1 cellular context compared by ENCODE assay signal in genomic region chr20:20362774-20363435, GRCh38.
TF ChIP-seq lines count a peak whose summit lies in the region.

No MANE protein-coding gene starts in this region.

TF ChIP-seq in SK-N-SH, 30 proteins besides CTCF, POLR2A, EP300 and RAD21 (continued from another document):
- TF ChIP-seq USF2 (IDR thresholded peaks at IDR 0.05; ENCODE audit: borderline replicate concordance, low read depth, low read length) = no peak
